Comparison of ENCODE assay signal across 8 cellular contexts in genomic region chr17:43211123-43211479, GRCh38. TPM values are rescaled to one million over a fixed set of nuclear protein-coding genes. Genes with fewer than 3 reads are reported as not detected.
DNase-seq lines count a peak whose midpoint lies in the region; ATAC-seq and TF ChIP-seq lines count a peak whose summit lies in the region.

No MANE protein-coding gene starts in this region.

- H3K4me1 Mint-ChIP-seq in memory B cell, result peaks cover 25% of the 10 kb centered on the region

- peak overlapping the region; percentile 93 for H3K27ac Mint-ChIP-seq in memory B cell

- in situ Hi-C loops in brain microvascular endothelial cell (cut with HindIII; ENCODE audit: low pct_ligation_motif_present, low sequenced_read_pairs), result no loop called here

- H3K9me3 ChIP-seq in right atrium auricular region, result no peaks in the 10 kb centered on the region
- no peaks in the 10 kb centered on the region for H3K9me3 ChIP-seq in vagina

- H3K27me3 ChIP-seq in right atrium auricular region, result no peaks in the 10 kb centered on the region
- no peaks in the 10 kb centered on the region for H3K27me3 ChIP-seq in brain microvascular endothelial cell (replicated peaks)
- H3K27me3 ChIP-seq in vagina, result no peaks in the 10 kb centered on the region

- H3K4me1 ChIP-seq in right atrium auricular region (peaks cover 0 to 23% of the 10 kb centered on the region in 2 donors), vagina (peaks cover 23% of the 10 kb centered on the region)

- no peak for ATAC-seq in left ventricle myocardium superior
- no peak for ATAC-seq in memory B cell (ENCODE audit: low read depth)
- ATAC-seq in GM18867 (IDR thresholded peaks at IDR 0.05; ENCODE audit: unreplicated experiment), result no peak

- H3K36me3 ChIP-seq in right atrium auricular region, result peaks cover 44% of the 10 kb centered on the region
- peaks cover 27% of the 10 kb centered on the region for H3K36me3 ChIP-seq in brain microvascular endothelial cell (replicated peaks)
- peaks cover 0 to 31% of the 10 kb centered on the region in 2 donors for H3K36me3 ChIP-seq in vagina

- H3K27me3 Mint-ChIP-seq in memory B cell, result no peaks in the 10 kb centered on the region

- intact Hi-C loops in left ventricle myocardium superior (cut with micrococcal nuclease) (no loop called here), vagina (cut with DNase I) (loop anchor here (10.0 kb wide), 1 partner anchor 124 kb away; no protein-coding TSS in a partner anchor)

- DNase-seq in right atrium auricular region (ENCODE audit: low spot score) (no peak), left ventricle myocardium superior (no peak), brain microvascular endothelial cell (no peak), memory B cell (ENCODE audit: low spot score in 2 of 2) (no peak), vagina (ENCODE audit: extremely low spot score in 2 of 2) (no peak), inferior parietal cortex (ENCODE audit: extremely low spot score) (no peak), NCI-H69 (lab: John Stamatoyannopoulos, UW) (no peak)

- TF ChIP-seq CTCF in right atrium auricular region (IDR thresholded peaks at IDR 0.05) (no peak), brain microvascular endothelial cell (IDR thresholded peaks at IDR 0.05; ENCODE audit: low read depth, low read length, missing control alignments) (no peak), vagina (IDR thresholded peaks at IDR 0.05) (no peak)

- no peaks in the 10 kb centered on the region for H3K9me3 Mint-ChIP-seq in memory B cell

- peaks cover 17% of the 10 kb centered on the region for H3K36me3 Mint-ChIP-seq in memory B cell

- H3K27ac ChIP-seq in right atrium auricular region, result peak overlapping the region; percentile 80 to 81
- H3K27ac ChIP-seq in brain microvascular endothelial cell, result peak overlapping the region; percentile 80
- peak overlapping the region; percentile 87 for H3K27ac ChIP-seq in vagina

- H3K4me3 ChIP-seq in right atrium auricular region (peak overlapping the region; percentile 54 to 61), brain microvascular endothelial cell (ENCODE audit: low read depth, low read length) (peak overlapping the region; percentile 79), vagina (peak overlapping the region; percentile 60 to 78)

- peak overlapping the region; percentile 94 for H3K4me3 Mint-ChIP-seq in memory B cell

- TF ChIP-seq POLR2A in vagina (IDR thresholded peaks at IDR 0.05), result no peak

RNA-seq across cellular contexts. Expression of gene TMEM106A, which starts 0.6 kb away (rescaled TPM):
- total RNA-seq in right atrium auricular region (1 to 10 TPM; 2.4 to 3.5 TPM), left ventricle myocardium superior (1.8 TPM), vagina (6.6 TPM)

RNA-seq across cellular contexts. Expression of gene CCDC200, which starts 17.3 kb away (rescaled TPM):
- total RNA-seq in right atrium auricular region (not detected), left ventricle myocardium superior (not detected), vagina (not detected)

RNA-seq across cellular contexts. Expression of gene RNU2-1, which starts 22.7 kb away (rescaled TPM):
- total RNA-seq in right atrium auricular region (not detected), left ventricle myocardium superior (5,074 TPM), vagina (not detected)

RNA-seq across cellular contexts. Expression of gene NBR1, which starts 40.1 kb away (rescaled TPM):
- total RNA-seq in right atrium auricular region (100 to 1,000 TPM in 1 of 2 donors, 10 to 100 TPM in 1; 94.0 to 101 TPM), left ventricle myocardium superior (99.2 TPM), vagina (58.9 TPM)

Comparison
In these comparisons a context has a peak if more than half of its experiments do, and no peak if none do; other contexts are left out.
1. RNA of gene RNU2-1, which starts 22.7 kb away (total RNA-seq): 5,074 TPM in left ventricle myocardium superior (single experiment); not detected in right atrium auricular region and not detected in vagina (single experiment); every median in the first group is over 1,000 times any median in the second.
2. Peak in every context shown above with its lines, with median percentiles within 50 percentile points of each other: H3K27ac ChIP-seq and H3K4me3 ChIP-seq.